ENCODE assay signal across 24 cellular contexts in genomic region chr13:110696776-110697175, GRCh38. TPM values are rescaled to one million over a fixed set of nuclear protein-coding genes. Genes with fewer than 3 reads are reported as not detected.
DNase-seq lines count a peak whose midpoint lies in the region; ATAC-seq and TF ChIP-seq lines count a peak whose summit lies in the region.
"Had no signal": no experiment of that assay in that cellular context is flagged by ENCODE, and none has a peak within 500 bp of the region (broad histone marks: within the 10 kb centered on the region; RNA-seq: fewer than 3 reads in every experiment).

No MANE protein-coding gene starts in this region.

- H3K9me3 Mint-ChIP-seq in T-helper 1 cell treated with Interleukin-12 subunit alpha and Interleukin-12 subunit beta and Interleukin-4 antibody, amounts not matched to agents 30 μg/mL and 1 μg/mL, for 36 hours: no peaks in the 10 kb centered on the region
- H3K9me3 Mint-ChIP-seq in WTC11 (no peaks in the 10 kb centered on the region), nephron progenitor cell (no peaks in the 10 kb centered on the region)
- H3K9me3 Mint-ChIP-seq: CD4-positive, alpha-beta T cell; IgD-negative memory B cell; natural killer cell treated with Interleukin-12 subunit alpha and Interleukin-12 subunit beta and Interleukin-15 and Interleukin-18, amount 100 ng/mL, for 72 hours had no signal

- CTCF ChIA-PET in WTC11 (lab: Charles Lee): no interaction called here

- no peak overlapping the region for H3K4me3 Mint-ChIP-seq in T-helper 1 cell treated with Interleukin-12 subunit alpha and Interleukin-12 subunit beta and Interleukin-4 antibody, amounts not matched to agents 30 μg/mL and 1 μg/mL, for 36 hours
- H3K4me3 Mint-ChIP-seq in WTC11: no peak overlapping the region
- H3K4me3 Mint-ChIP-seq in nephron progenitor cell: no peak overlapping the region
- H3K4me3 Mint-ChIP-seq: CD4-positive, alpha-beta T cell; IgD-negative memory B cell; natural killer cell treated with Interleukin-12 subunit alpha and Interleukin-12 subunit beta and Interleukin-15 and Interleukin-18, amount 100 ng/mL, for 72 hours had no signal

- H3K27ac Mint-ChIP-seq in T-helper 1 cell treated with Interleukin-12 subunit alpha and Interleukin-12 subunit beta and Interleukin-4 antibody, amounts not matched to agents 30 μg/mL and 1 μg/mL, for 36 hours: peak overlapping the region; percentile 52
- H3K27ac Mint-ChIP-seq in WTC11: peak overlapping the region; percentile 32; the same call in 1 of the 2 replicates
- H3K27ac Mint-ChIP-seq in nephron progenitor cell: peak overlapping the region; percentile 75
- H3K27ac Mint-ChIP-seq: CD4-positive, alpha-beta T cell; IgD-negative memory B cell; natural killer cell treated with Interleukin-12 subunit alpha and Interleukin-12 subunit beta and Interleukin-15 and Interleukin-18, amount 100 ng/mL, for 72 hours had no signal

- no peaks in the 10 kb centered on the region for H3K27me3 ChIP-seq in BLaER1 treated with 17β-estradiol and CSF1 and Interleukin-3, amounts not matched to agents 10 nM and 100 nM
- H3K27me3 ChIP-seq: SJSA1, testis had no signal

- peaks cover 49 to 93% (median 76%) of the 10 kb centered on the region in 11 experiments for H3K36me3 ChIP-seq in BLaER1 treated with 17β-estradiol and CSF1 and Interleukin-3, amounts not matched to agents 10 nM and 100 nM
- no peaks in the 10 kb centered on the region for H3K36me3 ChIP-seq in mucosa of descending colon (ENCODE audit: low read depth)

- peak overlapping the region in 1 of 11 experiments; percentile 22; a peak in 2 of 22 replicates for H3K27ac ChIP-seq in BLaER1 treated with 17β-estradiol and CSF1 and Interleukin-3, amounts not matched to agents 10 nM and 100 nM
- H3K27ac ChIP-seq: 22Rv1, GM23248, SJSA1, skin epidermis, testis had no signal

- ATAC-seq in WTC11 (no peak), HG02759 (IDR thresholded peaks at IDR 0.05; ENCODE audit: unreplicated experiment) (no peak), mucosa of descending colon (no peak)
- ATAC-seq: natural killer cell treated with Interleukin-12 subunit alpha and Interleukin-12 subunit beta and Interleukin-15 and Interleukin-18, amount 100 ng/mL, for 72 hours had no signal

- peak overlapping the region in 9 of 11 experiments; percentile 14 to 78 (median 61); a peak in 12 of 22 replicates for H3K4me2 ChIP-seq in BLaER1 treated with 17β-estradiol and CSF1 and Interleukin-3, amounts not matched to agents 10 nM and 100 nM

- intact Hi-C loops in mucosa of descending colon (cut with DNase I, micrococcal nuclease): no loop called here
- intact Hi-C loops in posterior vena cava (cut with DNase I): no loop called here

- POLR2A ChIA-PET in WTC11 (lab: Charles Lee): no interaction called here

- peaks cover 0 to 38% (median 9%) of the 10 kb centered on the region in 11 experiments; a peak in 14 of 22 replicates for H4K20me1 ChIP-seq in BLaER1 treated with 17β-estradiol and CSF1 and Interleukin-3, amounts not matched to agents 10 nM and 100 nM

- DNase-seq in T-helper 1 cell (no peak), WTC11 (ENCODE audit: low spot score) (no peak), nephron progenitor cell (no peak), mucosa of descending colon (no peak), posterior vena cava (ENCODE audit: low spot score) (no peak)
- DNase-seq: activated CD4-positive, alpha-beta T cell treated with anti-CD3 and anti-CD28 coated beads for 1 hour; activated naive CD4-positive, alpha-beta T cell treated with anti-CD3 and anti-CD28 coated beads, Interleukin-2, amount 50 U/mL, for 16 hours; CD4-positive, alpha-beta T cell; GM23248; NCI-H1048; NCI-H1694; NCI-H446 treated with DMSO at 0.1 percent for 48 hours; NCI-H82; stimulated activated naive CD4-positive, alpha-beta T cell treated with Interleukin-2 at 50 U/mL for 16 hours; testis had no signal

- H3K4me1 Mint-ChIP-seq in T-helper 1 cell treated with Interleukin-12 subunit alpha and Interleukin-12 subunit beta and Interleukin-4 antibody, amounts not matched to agents 30 μg/mL and 1 μg/mL, for 36 hours (ENCODE audit: low read depth): peaks cover 11% of the 10 kb centered on the region
- H3K4me1 Mint-ChIP-seq in WTC11: no peaks in the 10 kb centered on the region
- peaks cover 19% of the 10 kb centered on the region for H3K4me1 Mint-ChIP-seq in nephron progenitor cell

- H3K9ac ChIP-seq in BLaER1 treated with 17β-estradiol and CSF1 and Interleukin-3, amounts not matched to agents 10 nM and 100 nM: peak overlapping the region in 3 of 11 experiments; percentile 8 to 18 (median 16); a peak in 1 of 22 replicates
- H3K9ac ChIP-seq: GM23248 had no signal

- TF ChIP-seq CTCF in WTC11 (IDR thresholded peaks at IDR 0.05) (no peak), nephron progenitor cell (IDR thresholded peaks at IDR 0.05) (no peak), mucosa of descending colon (IDR thresholded peaks at IDR 0.05) (no peak)

- no peaks in the 10 kb centered on the region for H3K9me3 ChIP-seq in BLaER1 treated with 17β-estradiol and CSF1 and Interleukin-3, amounts not matched to agents 10 nM and 100 nM (replicated peaks in 1 of 11)
- no peaks in the 10 kb centered on the region for H3K9me3 ChIP-seq in mucosa of descending colon
- H3K9me3 ChIP-seq: SJSA1, testis had no signal

- no peak overlapping the region for H3K4me3 ChIP-seq in BLaER1 treated with 17β-estradiol and CSF1 and Interleukin-3, amounts not matched to agents 10 nM and 100 nM
- H3K4me3 ChIP-seq in mucosa of descending colon: no peak overlapping the region
- H3K4me3 ChIP-seq: GM23248, lung, SJSA1, skin epidermis, testis had no signal

- peaks cover 37 to 51% (median 46%) of the 10 kb centered on the region in 10 experiments for H3K4me1 ChIP-seq in BLaER1 treated with 17β-estradiol and CSF1 and Interleukin-3, amounts not matched to agents 10 nM and 100 nM
- no peaks in the 10 kb centered on the region for H3K4me1 ChIP-seq in mucosa of descending colon (ENCODE audit: low read depth)
- H3K4me1 ChIP-seq: SJSA1, testis had no signal

- H3K36me3 Mint-ChIP-seq in T-helper 1 cell treated with Interleukin-12 subunit alpha and Interleukin-12 subunit beta and Interleukin-4 antibody, amounts not matched to agents 30 μg/mL and 1 μg/mL, for 36 hours (ENCODE audit: low read depth): peaks cover 42% of the 10 kb centered on the region
- H3K36me3 Mint-ChIP-seq in WTC11 (peaks cover 49% of the 10 kb centered on the region), nephron progenitor cell (ENCODE audit: low read depth) (peaks cover 67% of the 10 kb centered on the region)

- no peaks in the 10 kb centered on the region for H3K27me3 Mint-ChIP-seq in T-helper 1 cell treated with Interleukin-12 subunit alpha and Interleukin-12 subunit beta and Interleukin-4 antibody, amounts not matched to agents 30 μg/mL and 1 μg/mL, for 36 hours (ENCODE audit: low read depth)
- no peaks in the 10 kb centered on the region for H3K27me3 Mint-ChIP-seq in WTC11 (ENCODE audit: low read depth)
- no peaks in the 10 kb centered on the region for H3K27me3 Mint-ChIP-seq in nephron progenitor cell (ENCODE audit: low read depth, poor library complexity)
- H3K27me3 Mint-ChIP-seq: CD4-positive, alpha-beta T cell; IgD-negative memory B cell; natural killer cell treated with Interleukin-12 subunit alpha and Interleukin-12 subunit beta and Interleukin-15 and Interleukin-18, amount 100 ng/mL, for 72 hours had no signal

TF ChIP-seq in WTC11, 78 proteins besides CTCF, POLR2A, EP300 and RAD21 (continues in another document):
- TF ChIP-seq NFATC4 (CRISPR knock-in tag; IDR thresholded peaks at IDR 0.05): no peak
- TF ChIP-seq MXD4 (CRISPR knock-in tag; IDR thresholded peaks at IDR 0.05; ENCODE audit: borderline replicate concordance): no peak
- no peak for TF ChIP-seq ATF2 (CRISPR knock-in tag; IDR thresholded peaks at IDR 0.05; ENCODE audit: borderline replicate concordance, low read depth)
- TF ChIP-seq CREB1 (CRISPR knock-in tag; IDR thresholded peaks at IDR 0.05): no peak
- no peak for TF ChIP-seq ZMAT4 (CRISPR knock-in tag; IDR thresholded peaks at IDR 0.05)
- TF ChIP-seq MLX (CRISPR knock-in tag; IDR thresholded peaks at IDR 0.05): no peak
- no peak for TF ChIP-seq CBFB (CRISPR knock-in tag; IDR thresholded peaks at IDR 0.05; ENCODE audit: low read depth)
- no peak for TF ChIP-seq ATF1 (CRISPR knock-in tag; IDR thresholded peaks at IDR 0.05)

RNA-seq across cellular contexts. Expression of gene CARS2, which starts 9.1 kb away (rescaled TPM):
- 39.9 to 50.9 TPM (median 50.0 TPM) in 3 replicates for total RNA-seq in WTC11 (2021)
- total RNA-seq in mucosa of descending colon: 10 to 100 TPM; 39.8 to 71.4 (median 56.4) TPM
- 10 to 100 TPM; 43.7 to 46.9 TPM for total RNA-seq in posterior vena cava

RNA-seq across cellular contexts. Expression of gene ING1, which starts 16.7 kb away (rescaled TPM):
- total RNA-seq in WTC11 (2021) (26.2 to 27.5 TPM (median 26.9 TPM) in 3 replicates), mucosa of descending colon (10 to 100 TPM; 11.8 to 18.0 (median 13.8) TPM), posterior vena cava (1 to 10 TPM; 7.0 to 9.5 TPM)
